2 cellular contexts compared by ENCODE assay signal in genomic region chr6:52825900-52826459, GRCh38. TPM values are rescaled to one million over a fixed set of nuclear protein-coding genes. Genes with fewer than 3 reads are reported as not detected.
"Had no signal": no experiment of that assay in that cellular context is flagged by ENCODE, and none has a peak within 500 bp of the region (broad histone marks: within the 10 kb centered on the region; RNA-seq: fewer than 3 reads in every experiment).

No MANE protein-coding gene starts in this region.

RNA-seq across cellular contexts. Expression of gene GSTA5, which starts 14.6 kb away (rescaled TPM):
- total RNA-seq: G401, GM12878 had no signal
- polyA plus RNA-seq: GM12878 had no signal

RNA-seq across cellular contexts. Expression of gene GSTA1, which starts 22.4 kb away (rescaled TPM):
- total RNA-seq: G401 had no signal
- polyA plus RNA-seq: GM12878 had no signal
